In genomic region chr6:117487831-117488230, GRCh38 we compare ENCODE assay signal across 13 cellular contexts.
"Had no signal": no experiment of that assay in that cellular context is flagged by ENCODE, and none has a peak within 500 bp of the region (broad histone marks: within the 10 kb centered on the region; RNA-seq: fewer than 3 reads in every experiment).

No MANE protein-coding gene starts in this region.

- FAIRE-seq: frontal cortex, keratinocyte had no signal

- H3K36me3 ChIP-seq: heart left ventricle, left ventricle myocardium inferior had no signal

- H3K27ac ChIP-seq: heart left ventricle, left ventricle myocardium inferior had no signal

- H3K9me3 ChIP-seq: heart left ventricle, left ventricle myocardium inferior had no signal

- DNase-seq: activated CD4-positive, alpha-beta T cell treated with anti-CD3 and anti-CD28 coated beads, Interleukin-2, amount 10 ng/mL, durations not matched to agents 7 days and 5 days; activated CD4-positive, CD25-positive, alpha-beta regulatory T cell; activated naive CD4-positive, alpha-beta T cell treated with anti-CD3 and anti-CD28 coated beads for 36 hours; activated T-cell treated with anti-CD3 and anti-CD28 coated beads for 4 hours; effector memory CD4-positive, alpha-beta T cell; heart left ventricle; left ventricle myocardium inferior; stimulated activated CD4-positive, alpha-beta T cell treated with anti-CD3 and anti-CD28 coated beads, Interleukin-12 subunit alpha, Interleukin-12 subunit beta, amount 100 ng/mL, for 4 hours; stimulated activated naive CD4-positive, alpha-beta T cell had no signal

- H3K27ac Mint-ChIP-seq: activated CD4-positive, alpha-beta T cell treated with anti-CD3 and anti-CD28 coated beads, Interleukin-2, amount 10 ng/mL, durations not matched to agents 7 days and 5 days; activated naive CD4-positive, alpha-beta T cell treated with anti-CD3 and anti-CD28 coated beads for 36 hours; activated T-helper 17 cell treated with anti-CD3 and anti-CD28 coated beads, Interleukin-2, amount 50 U/mL, for 72 hours had no signal

- H3K4me3 Mint-ChIP-seq: activated CD4-positive, alpha-beta T cell treated with anti-CD3 and anti-CD28 coated beads, Interleukin-2, amount 10 ng/mL, durations not matched to agents 7 days and 5 days; activated naive CD4-positive, alpha-beta T cell treated with anti-CD3 and anti-CD28 coated beads for 36 hours; activated T-helper 17 cell treated with anti-CD3 and anti-CD28 coated beads, Interleukin-2, amount 50 U/mL, for 72 hours; neural crest cell had no signal

- H3K4me1 Mint-ChIP-seq: activated T-helper 17 cell treated with anti-CD3 and anti-CD28 coated beads, Interleukin-2, amount 50 U/mL, for 72 hours had no signal

- H3K4me3 ChIP-seq: heart left ventricle, left ventricle myocardium inferior had no signal

- H3K9me3 Mint-ChIP-seq: activated CD4-positive, alpha-beta T cell treated with anti-CD3 and anti-CD28 coated beads, Interleukin-2, amount 10 ng/mL, durations not matched to agents 7 days and 5 days; activated naive CD4-positive, alpha-beta T cell treated with anti-CD3 and anti-CD28 coated beads for 36 hours; activated T-helper 17 cell treated with anti-CD3 and anti-CD28 coated beads, Interleukin-2, amount 50 U/mL, for 72 hours had no signal

- H3K27me3 ChIP-seq: heart left ventricle had no signal
